Comparison of ENCODE assay signal across 9 cellular contexts in the genomic region with DNA sequence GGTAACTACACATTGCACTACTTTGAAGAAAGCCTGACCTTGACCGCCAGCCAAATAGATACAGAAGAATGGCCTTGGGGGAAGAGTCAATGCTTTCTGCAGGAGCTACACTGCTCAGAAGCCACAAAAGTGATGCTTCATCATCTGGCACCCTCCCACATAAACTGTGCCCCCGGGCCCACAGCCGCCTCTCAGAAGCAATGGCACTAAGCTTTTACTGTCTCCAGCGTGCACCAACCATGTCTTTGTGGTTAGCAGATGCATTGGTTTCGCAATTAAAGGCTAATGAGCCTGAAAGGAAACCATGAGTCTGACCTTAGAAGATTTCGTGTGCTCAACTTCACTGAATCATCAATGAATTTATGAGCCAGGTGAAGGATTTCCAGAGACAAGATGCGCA.
A peak's percentile ranks its signal among the peaks of the same experiment; 100 is the strongest.
DNase-seq lines count a peak whose midpoint lies in the region; ATAC-seq and TF ChIP-seq lines count a peak whose summit lies in the region.
"Had no signal": no experiment of that assay in that cellular context is flagged by ENCODE, and none has a peak within 500 bp of the region (broad histone marks: within the 10 kb centered on the region; RNA-seq: fewer than 3 reads in every experiment).

No MANE protein-coding gene starts in this region.

- no peak overlapping the region for H3K27ac ChIP-seq in right atrium auricular region
- H3K27ac ChIP-seq: heart left ventricle had no signal

- DNase-seq in AG10803 (ENCODE audit: low read depth) (peak; percentile 94), right atrium auricular region (ENCODE audit: low spot score) (no peak), GM19238 (ENCODE audit: insufficient read length, low spot score) (no peak)
- DNase-seq in effector memory CD8-positive, alpha-beta T cell = peak; percentile 39 to 49 (median 45)
- peak; percentile 48 to 80 for DNase-seq in stimulated activated effector memory CD8-positive, alpha-beta T cell treated with anti-CD3 and anti-CD28 coated beads, Interleukin-12 subunit alpha, Interleukin-12 subunit beta, amount 100 ng/mL, for 72 hours (ENCODE audit: low spot score in 2 of 2)
- DNase-seq: heart left ventricle had no signal

- H3K9me3 ChIP-seq in right atrium auricular region = no peaks in the 10 kb centered on the region
- H3K9me3 ChIP-seq: heart left ventricle had no signal

- H3K4me1 ChIP-seq in right atrium auricular region = peaks cover 0 to 6% of the 10 kb centered on the region in 2 donors

- H3K4me1 Mint-ChIP-seq in effector memory CD8-positive, alpha-beta T cell (ENCODE audit: low read depth in 2 of 2) = peaks cover 50 to 72% of the 10 kb centered on the region in 2 donors
- H3K4me1 Mint-ChIP-seq in stimulated activated effector memory CD8-positive, alpha-beta T cell treated with anti-CD3 and anti-CD28 coated beads, Interleukin-12 subunit alpha, Interleukin-12 subunit beta, amount 100 ng/mL, for 72 hours = peaks cover 68% of the 10 kb centered on the region

- H3K36me3 Mint-ChIP-seq in effector memory CD8-positive, alpha-beta T cell (ENCODE audit: insufficient read depth) = peaks cover 3% of the 10 kb centered on the region
- peaks cover 6% of the 10 kb centered on the region for H3K36me3 Mint-ChIP-seq in stimulated activated effector memory CD8-positive, alpha-beta T cell treated with anti-CD3 and anti-CD28 coated beads, Interleukin-12 subunit alpha, Interleukin-12 subunit beta, amount 100 ng/mL, for 72 hours

- H3K27me3 Mint-ChIP-seq in effector memory CD8-positive, alpha-beta T cell = no peaks in the 10 kb centered on the region

- H3K4me3 Mint-ChIP-seq in effector memory CD8-positive, alpha-beta T cell = peak overlapping the region; percentile 54 to 63
- H3K4me3 Mint-ChIP-seq in stimulated activated effector memory CD8-positive, alpha-beta T cell treated with anti-CD3 and anti-CD28 coated beads, Interleukin-12 subunit alpha, Interleukin-12 subunit beta, amount 100 ng/mL, for 72 hours = peak overlapping the region; percentile 11

- H3K36me3 ChIP-seq in right atrium auricular region = no peaks in the 10 kb centered on the region
- H3K36me3 ChIP-seq: heart left ventricle had no signal

- ATAC-seq in GM21367 (IDR thresholded peaks at IDR 0.05; ENCODE audit: unreplicated experiment) (peak; percentile 77), HG03565 (IDR thresholded peaks at IDR 0.05; ENCODE audit: unreplicated experiment) (peak; percentile 64)
- ATAC-seq in activated CD4-positive, CD25-positive, alpha-beta regulatory T cell treated with anti-CD3 and anti-CD28 coated beads, Interleukin-2, amount 50 U/mL, for 24 hours = peak; percentile 87 to 93
- peak; percentile 95 for ATAC-seq in effector memory CD8-positive, alpha-beta T cell (replicated peaks)
- peak; percentile 95 for ATAC-seq in stimulated activated effector memory CD8-positive, alpha-beta T cell treated with anti-CD3 and anti-CD28 coated beads, Interleukin-12 subunit alpha, Interleukin-12 subunit beta, amount 100 ng/mL, for 72 hours

- TF ChIP-seq CTCF in AG10803 (conservative IDR thresholded peaks at IDR 0.05; ENCODE audit: low read length) = no peak
- TF ChIP-seq CTCF in right atrium auricular region (IDR thresholded peaks at IDR 0.05) = no peak

- no peaks in the 10 kb centered on the region for H3K27me3 ChIP-seq in right atrium auricular region
- H3K27me3 ChIP-seq: heart left ventricle had no signal

- peak overlapping the region; percentile 62 to 66 for H3K27ac Mint-ChIP-seq in effector memory CD8-positive, alpha-beta T cell
- peak overlapping the region; percentile 40 for H3K27ac Mint-ChIP-seq in stimulated activated effector memory CD8-positive, alpha-beta T cell treated with anti-CD3 and anti-CD28 coated beads, Interleukin-12 subunit alpha, Interleukin-12 subunit beta, amount 100 ng/mL, for 72 hours

- no peaks in the 10 kb centered on the region for H3K9me3 Mint-ChIP-seq in effector memory CD8-positive, alpha-beta T cell
- H3K9me3 Mint-ChIP-seq in stimulated activated effector memory CD8-positive, alpha-beta T cell treated with anti-CD3 and anti-CD28 coated beads, Interleukin-12 subunit alpha, Interleukin-12 subunit beta, amount 100 ng/mL, for 72 hours = no peaks in the 10 kb centered on the region

- H3K4me3 ChIP-seq in AG10803 (ENCODE audit: low read length) (no peak overlapping the region), right atrium auricular region (no peak overlapping the region)
- H3K4me3 ChIP-seq: heart left ventricle had no signal

Comparison
In these comparisons a context has a peak if more than half of its experiments do, and no peak if none do; other contexts are left out.
1. DNase-seq: peak in AG10803 (single experiment), effector memory CD8-positive, alpha-beta T cell (3 of 3) and stimulated activated effector memory CD8-positive, alpha-beta T cell treated with anti-CD3 and anti-CD28 coated beads, Interleukin-12 subunit alpha, Interleukin-12 subunit beta, amount 100 ng/mL, for 72 hours (2 of 2); none in right atrium auricular region (single experiment) and GM19238 (single experiment).
2. Peak in every context shown above with its lines, with median percentiles within 50 percentile points of each other: ATAC-seq.